26 cellular contexts compared by ENCODE assay signal in genomic region chr20:35394271-35394670, GRCh38. TPM values are rescaled to one million over a fixed set of nuclear protein-coding genes. Genes with fewer than 3 reads are reported as not detected.
"Had no signal": no experiment of that assay in that cellular context is flagged by ENCODE, and none has a peak within 500 bp of the region (broad histone marks: within the 10 kb centered on the region; RNA-seq: fewer than 3 reads in every experiment).

No MANE protein-coding gene starts in this region.

- H3K27me3 Mint-ChIP-seq: activated CD4-positive, alpha-beta T cell treated with anti-CD3 and anti-CD28 coated beads for 36 hours; activated CD8-positive, alpha-beta memory T cell treated with anti-CD3 and anti-CD28 coated beads, Interleukin-2, amount 10 ng/mL, durations not matched to agents 7 days and 5 days; activated naive CD8-positive, alpha-beta T cell treated with anti-CD3 and anti-CD28 coated beads for 36 hours; memory B cell; stimulated activated naive CD8-positive, alpha-beta T cell treated with anti-CD3 and anti-CD28 coated beads, Interleukin-15, Interleukin-2, amounts not matched to agents 100 ng/mL and 50 ng/mL, for 24 hours; T-cell; type B pancreatic cell had no signal

- H3K27ac Mint-ChIP-seq: activated CD4-positive, alpha-beta T cell treated with anti-CD3 and anti-CD28 coated beads for 36 hours; activated CD8-positive, alpha-beta memory T cell treated with anti-CD3 and anti-CD28 coated beads, Interleukin-2, amount 10 ng/mL, durations not matched to agents 7 days and 5 days; activated CD8-positive, alpha-beta T cell treated with anti-CD3 and anti-CD28 coated beads, Interleukin-2, amount 10 ng/mL, durations not matched to agents 7 days and 5 days; activated naive CD4-positive, alpha-beta T cell treated with anti-CD3 and anti-CD28 coated beads for 36 hours; activated naive CD8-positive, alpha-beta T cell treated with anti-CD3 and anti-CD28 coated beads for 36 hours; memory B cell; natural killer cell; T-cell; type B pancreatic cell had no signal

- ATAC-seq: activated CD4-positive, alpha-beta T cell treated with anti-CD3 and anti-CD28 coated beads for 36 hours; activated CD8-positive, alpha-beta memory T cell treated with anti-CD3 and anti-CD28 coated beads, Interleukin-2, amount 10 ng/mL, durations not matched to agents 7 days and 5 days; activated CD8-positive, alpha-beta T cell treated with anti-CD3 and anti-CD28 coated beads, Interleukin-2, amount 10 ng/mL, durations not matched to agents 7 days and 5 days; gastrocnemius medialis; left colon; natural killer cell; right lobe of liver; T-cell had no signal

- H3K4me1 ChIP-seq: colonic mucosa had no signal

- H3K36me3 Mint-ChIP-seq: natural killer cell had no signal

- H3K9me3 Mint-ChIP-seq: activated naive CD4-positive, alpha-beta T cell treated with anti-CD3 and anti-CD28 coated beads for 36 hours; activated naive CD8-positive, alpha-beta T cell treated with anti-CD3 and anti-CD28 coated beads for 36 hours; memory B cell; natural killer cell; stimulated activated naive CD8-positive, alpha-beta T cell treated with anti-CD3 and anti-CD28 coated beads, Interleukin-15, Interleukin-2, amounts not matched to agents 100 ng/mL and 50 ng/mL, for 24 hours; T-cell; type B pancreatic cell had no signal

- H3K27ac ChIP-seq: colonic mucosa, gastrocnemius medialis, hepatocyte, right lobe of liver, vagina had no signal

- H3K4me3 ChIP-seq: adrenal gland, colonic mucosa, gastrocnemius medialis, hepatocyte, right lobe of liver, vagina had no signal

- FAIRE-seq: keratinocyte had no signal

- H3K27me3 ChIP-seq: adrenal gland, colonic mucosa, gastrocnemius medialis, hepatocyte, right lobe of liver, vagina had no signal

- H3K36me3 ChIP-seq: adrenal gland, colonic mucosa had no signal

- DNase-seq: activated CD4-positive, alpha-beta T cell treated with anti-CD3 and anti-CD28 coated beads for 36 hours; activated CD4-positive, CD25-positive, alpha-beta regulatory T cell; activated CD8-positive, alpha-beta memory T cell treated with anti-CD3 and anti-CD28 coated beads, Interleukin-2, amount 10 ng/mL, durations not matched to agents 7 days and 5 days; activated CD8-positive, alpha-beta T cell treated with anti-CD3 and anti-CD28 coated beads, Interleukin-2, amount 10 ng/mL, durations not matched to agents 7 days and 5 days; activated naive CD4-positive, alpha-beta T cell treated with anti-CD3 and anti-CD28 coated beads for 36 hours; activated naive CD8-positive, alpha-beta T cell treated with anti-CD3 and anti-CD28 coated beads for 36 hours; activated T-cell treated with anti-CD3 and anti-CD28 coated beads, Interleukin-2, amount 50 U/mL, for 48 hours; adrenal gland; aorta; colonic mucosa; effector CD8-positive, alpha-beta T cell; gastrocnemius medialis; glutamatergic neuron; left colon; natural killer cell; right lobe of liver; stimulated activated CD4-positive, alpha-beta T cell treated with anti-CD3 and anti-CD28 coated beads, Interleukin-2, amount 100 ng/mL, for 48 hours; T-cell had no signal

- H3K4me2 ChIP-seq: hepatocyte had no signal

- H3K4me3 Mint-ChIP-seq: activated CD4-positive, alpha-beta T cell treated with anti-CD3 and anti-CD28 coated beads for 36 hours; activated CD8-positive, alpha-beta memory T cell treated with anti-CD3 and anti-CD28 coated beads, Interleukin-2, amount 10 ng/mL, durations not matched to agents 7 days and 5 days; activated CD8-positive, alpha-beta T cell treated with anti-CD3 and anti-CD28 coated beads, Interleukin-2, amount 10 ng/mL, durations not matched to agents 7 days and 5 days; activated naive CD4-positive, alpha-beta T cell treated with anti-CD3 and anti-CD28 coated beads for 36 hours; activated naive CD8-positive, alpha-beta T cell treated with anti-CD3 and anti-CD28 coated beads for 36 hours; memory B cell; natural killer cell; stimulated activated naive CD8-positive, alpha-beta T cell treated with anti-CD3 and anti-CD28 coated beads, Interleukin-15, Interleukin-2, amounts not matched to agents 100 ng/mL and 50 ng/mL, for 24 hours; T-cell; type B pancreatic cell had no signal

- H2AFZ ChIP-seq: hepatocyte had no signal

- H3K9me3 ChIP-seq: adrenal gland, colonic mucosa, gastrocnemius medialis, right lobe of liver, vagina had no signal

RNA-seq across cellular contexts. Expression of gene GDF5, which starts 43.8 kb away (rescaled TPM):
- total RNA-seq: activated CD4-positive, alpha-beta T cell treated with anti-CD3 and anti-CD28 coated beads for 36 hours; activated CD8-positive, alpha-beta T cell treated with anti-CD3 and anti-CD28 coated beads, Interleukin-2, amount 10 ng/mL, durations not matched to agents 7 days and 5 days; activated naive CD4-positive, alpha-beta T cell treated with anti-CD3 and anti-CD28 coated beads for 36 hours; activated naive CD8-positive, alpha-beta T cell treated with anti-CD3 and anti-CD28 coated beads for 36 hours; dermis microvascular lymphatic vessel endothelial cell; gastrocnemius medialis; mononuclear cell; natural killer cell; right lobe of liver had no signal
